In the genomic region with DNA sequence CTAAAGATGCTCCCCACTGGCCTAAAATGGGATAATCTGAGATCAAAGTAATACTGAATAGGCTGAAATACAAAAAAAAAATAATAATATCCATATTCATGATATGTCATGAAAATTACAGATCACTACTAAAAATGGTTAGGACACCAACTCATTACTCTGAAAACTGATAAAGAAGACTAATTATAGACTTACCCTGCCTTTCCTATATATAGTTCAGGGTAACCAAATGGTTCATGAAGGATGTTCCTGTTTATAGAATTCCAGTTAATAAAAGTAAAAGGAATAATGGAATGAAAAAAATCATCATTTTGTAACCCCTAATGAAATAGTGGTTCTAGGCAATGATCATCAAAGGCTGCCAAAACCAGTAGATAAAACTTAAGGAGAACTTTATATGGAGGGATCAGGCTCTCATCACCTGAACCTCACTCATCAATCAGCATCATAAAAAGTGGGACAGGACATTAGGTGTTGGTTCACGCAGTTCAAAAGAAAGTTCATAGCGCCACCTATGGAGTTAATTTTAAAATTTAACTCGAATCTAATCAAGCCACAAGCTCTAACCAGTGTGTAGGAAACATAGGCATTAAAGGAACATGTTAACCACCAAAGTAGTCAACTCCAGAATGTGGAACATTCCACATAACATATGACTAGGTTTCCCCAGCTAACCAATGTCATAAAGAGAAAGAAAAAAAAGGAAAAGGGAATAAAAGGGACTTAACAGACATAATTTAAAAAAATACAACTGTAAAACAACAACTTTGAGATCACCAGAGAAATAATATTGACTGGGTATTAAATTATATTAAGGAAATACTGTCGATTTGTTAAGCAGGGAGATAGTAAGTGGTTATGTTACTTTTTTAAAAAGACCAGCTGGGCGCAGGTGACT, we compare ENCODE assay signal across 7 cellular contexts. TPM values are rescaled to one million over a fixed set of nuclear protein-coding genes. Genes with fewer than 3 reads are reported as not detected.
DNase-seq lines count a peak whose midpoint lies in the region; ATAC-seq and TF ChIP-seq lines count a peak whose summit lies in the region.

No MANE protein-coding gene starts in this region.

- ATAC-seq in sciatic nerve: peak; percentile 45
- no peak for ATAC-seq in HG03097 (IDR thresholded peaks at IDR 0.05; ENCODE audit: low FRiP score, unreplicated experiment)
- ATAC-seq in HG03025 (IDR thresholded peaks at IDR 0.05; ENCODE audit: low FRiP score, unreplicated experiment): no peak

- peak; percentile 24 for TF ChIP-seq CTCF in foreskin fibroblast (IDR thresholded peaks at IDR 0.05; ENCODE audit: low read depth, low read length)

- intact Hi-C loops in sciatic nerve (cut with DNase I): no loop called here

- in situ Hi-C loops in SK-MEL-5 (cut with HindIII; ENCODE audit: low pct_unique_long_range_greater_than_20kb, low sequenced_read_pairs): no loop called here

- H3K4me3 ChIP-seq in foreskin fibroblast (ENCODE audit: low read depth in 1 of 2, low read length in 2 of 2): no peak overlapping the region

- DNase-seq in EH (ENCODE audit: low read depth) (peak; percentile 39), HT1080 (ENCODE audit: low read depth) (peak; percentile 46), SK-MEL-5 (ENCODE audit: low read depth, low spot score) (peak; percentile 49), foreskin fibroblast (peak in 1 of 2 donors; percentile 41), sciatic nerve (ENCODE audit: low spot score) (no peak)

RNA-seq across cellular contexts. Expression of a gene that starts 35.7 kb away (rescaled TPM):
- 22.7 and 25.2 TPM in 2 replicates for total RNA-seq in HT1080 (2014; rRNA removed; shearing (Covaris generic))
- polyA plus RNA-seq in HT1080 (2015; cell fraction: cytosol; rRNA removed): 86.0 and 100.0 TPM in 2 replicates
- 185 and 189 TPM in 2 replicates for polyA plus RNA-seq in HT1080 (2015; cell fraction: nucleus; rRNA removed)
- 148 and 157 TPM in 2 replicates for total RNA-seq in SK-MEL-5 (2014; rRNA removed; shearing (Covaris generic))
- polyA plus RNA-seq in SK-MEL-5 (2015; cell fraction: cytosol; rRNA removed): 54.4 and 68.1 TPM in 2 replicates
- 22.7 and 26.9 TPM in 2 replicates for polyA plus RNA-seq in SK-MEL-5 (2015; cell fraction: nucleus; rRNA removed)
- total RNA-seq in sciatic nerve: 51.8 TPM

RNA-seq across cellular contexts. Expression of a gene that starts 49.3 kb away (rescaled TPM):
- 1.9 and 2.5 TPM in 2 replicates for total RNA-seq in HT1080 (2014; rRNA removed; shearing (Covaris generic))
- 3.7 and 6.0 TPM in 2 replicates for polyA plus RNA-seq in HT1080 (2015; cell fraction: cytosol; rRNA removed)
- 8.8 and 9.4 TPM in 2 replicates for polyA plus RNA-seq in HT1080 (2015; cell fraction: nucleus; rRNA removed)
- total RNA-seq in SK-MEL-5 (2014; rRNA removed; shearing (Covaris generic)): 2.3 and 2.4 TPM in 2 replicates
- 2.1 and 2.3 TPM in 2 replicates for polyA plus RNA-seq in SK-MEL-5 (2015; cell fraction: cytosol; rRNA removed)
- 11.7 and 14.2 TPM in 2 replicates for polyA plus RNA-seq in SK-MEL-5 (2015; cell fraction: nucleus; rRNA removed)
- total RNA-seq in sciatic nerve: 2.2 TPM
